12 cellular contexts compared by ENCODE assay signal in genomic region chr12:42804928-42805327, GRCh38.
"Had no signal": no experiment of that assay in that cellular context is flagged by ENCODE, and none has a peak within 500 bp of the region (broad histone marks: within the 10 kb centered on the region; RNA-seq: fewer than 3 reads in every experiment).

No MANE protein-coding gene starts in this region.

- H3K36me3 ChIP-seq: brain microvascular endothelial cell, suprapubic skin, upper lobe of left lung had no signal

- H3K9me3 ChIP-seq: suprapubic skin, upper lobe of left lung had no signal

- H3K4me1 ChIP-seq: foreskin keratinocyte, suprapubic skin had no signal

- H3K27ac ChIP-seq: brain microvascular endothelial cell, foreskin keratinocyte, suprapubic skin, upper lobe of left lung had no signal

- DNase-seq: activated CD4-positive, alpha-beta memory T cell treated with anti-CD3 and anti-CD28 coated beads, Interleukin-2, amount 10 ng/mL, durations not matched to agents 7 days and 5 days; activated CD4-positive, alpha-beta T cell treated with anti-CD3 and anti-CD28 coated beads for 36 hours; activated gamma-delta T cell treated with Interleukin-2 at 50 U/mL for 16 hours; activated naive CD8-positive, alpha-beta T cell treated with anti-CD3 and anti-CD28 coated beads for 36 hours; activated T-cell treated with anti-CD3 and anti-CD28 coated beads, Interleukin-2, amount 50 U/mL, for 48 hours; brain microvascular endothelial cell; foreskin keratinocyte; stimulated activated CD4-positive, alpha-beta T cell treated with anti-CD3 and anti-CD28 coated beads, Interleukin-12 subunit alpha, Interleukin-12 subunit beta, amount 100 ng/mL, for 4 hours; stimulated activated naive CD4-positive, alpha-beta T cell; T-helper 9 cell; upper lobe of left lung had no signal

- H3K27me3 ChIP-seq: brain microvascular endothelial cell, foreskin keratinocyte, suprapubic skin, upper lobe of left lung had no signal

- H3K4me3 ChIP-seq: suprapubic skin, upper lobe of left lung had no signal
